In genomic region chr6:134470090-134470975, GRCh38 we compare ENCODE assay signal across 21 cellular contexts.
"Had no signal": no experiment of that assay in that cellular context is flagged by ENCODE, and none has a peak within 500 bp of the region (broad histone marks: within the 10 kb centered on the region; RNA-seq: fewer than 3 reads in every experiment).

No MANE protein-coding gene starts in this region.

- H3K27ac ChIP-seq: upper lobe of left lung had no signal

- DNase-seq: activated CD4-positive, alpha-beta T cell treated with anti-CD3 and anti-CD28 coated beads, Interleukin-2, amount 50 U/mL, for 1 hour; activated CD4-positive, CD25-positive, alpha-beta regulatory T cell treated with anti-CD3 and anti-CD28 coated beads, Interleukin-2, amount 50 U/mL, for 72 hours; activated CD8-positive, alpha-beta T cell treated with anti-CD3 and anti-CD28 coated beads for 36 hours; activated T-cell treated with anti-CD3 and anti-CD28 coated beads, Interleukin-2, amount 50 U/mL, for 48 hours; anterior cingulate cortex; dermis blood vessel endothelial cell; effector CD8-positive, alpha-beta T cell; hippocampal formation; kidney; left colon; mammary epithelial cell; occipital lobe; right cardiac atrium; stimulated activated CD4-positive, alpha-beta T cell treated with anti-CD3 and anti-CD28 coated beads, Interleukin-2, amount 100 ng/mL, for 48 hours; stimulated activated naive CD4-positive, alpha-beta T cell treated with Interleukin-2 at 50 U/mL for 16 hours; SW 1271; T-helper 2 cell; upper lobe of left lung had no signal

- ATAC-seq: activated CD8-positive, alpha-beta T cell treated with anti-CD3 and anti-CD28 coated beads for 36 hours; left colon; right cardiac atrium had no signal

- H3K36me3 ChIP-seq: upper lobe of left lung had no signal

- H3K27me3 ChIP-seq: upper lobe of left lung had no signal

- FAIRE-seq: bronchial epithelial cell, colon, frontal cortex, kidney had no signal

- H3K4me3 ChIP-seq: upper lobe of left lung had no signal

- H3K9me3 ChIP-seq: upper lobe of left lung had no signal
